12 cellular contexts compared by ENCODE assay signal in the genomic region with DNA sequence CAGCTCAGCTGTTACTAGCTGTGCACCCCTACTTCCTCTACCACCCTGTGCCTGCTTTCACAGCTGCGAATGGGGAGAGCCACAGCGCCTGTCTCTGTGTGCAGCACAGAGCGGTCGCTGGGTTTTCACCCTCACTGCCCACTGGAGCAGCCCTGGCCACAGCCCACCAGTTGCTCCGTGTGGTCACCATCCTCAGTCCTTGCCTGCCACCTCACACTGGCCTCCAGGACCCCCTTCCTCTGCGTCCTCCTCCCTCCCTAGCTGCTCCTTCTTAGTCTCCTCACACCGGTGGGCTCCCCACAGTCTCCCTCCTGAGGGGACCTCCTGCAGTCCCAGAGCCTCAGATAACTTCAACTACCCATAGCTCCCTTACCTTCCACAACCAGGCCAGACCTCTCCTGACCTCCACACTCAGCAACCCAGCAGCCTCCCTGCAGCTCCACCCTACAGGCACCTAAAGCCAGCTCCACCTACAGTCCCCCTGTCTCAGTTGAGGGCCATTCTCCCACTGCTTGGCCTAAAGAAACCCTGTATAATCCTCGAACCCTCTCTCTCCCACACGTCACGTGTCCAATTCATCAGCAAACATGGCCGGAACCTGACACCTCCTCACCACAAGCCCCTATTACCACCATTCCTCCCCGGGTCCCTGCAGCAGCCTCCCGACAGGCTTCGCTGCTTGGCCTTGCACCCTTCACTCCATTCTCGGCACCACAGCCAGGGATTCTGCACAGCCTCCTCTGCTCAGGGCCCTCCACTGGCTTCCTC.
DNase-seq lines count a peak whose midpoint lies in the region; ATAC-seq and TF ChIP-seq lines count a peak whose summit lies in the region.
"Had no signal": no experiment of that assay in that cellular context is flagged by ENCODE, and none has a peak within 500 bp of the region (broad histone marks: within the 10 kb centered on the region; RNA-seq: fewer than 3 reads in every experiment).

No MANE protein-coding gene starts in this region.

- H3K4me1 Mint-ChIP-seq in stimulated activated naive CD8-positive, alpha-beta T cell treated with anti-CD3 and anti-CD28 coated beads, Interleukin-15, Interleukin-2, amounts not matched to agents 100 ng/mL and 50 ng/mL, for 24 hours (ENCODE audit: low read depth): peaks cover 13% of the 10 kb centered on the region
- peaks cover 60% of the 10 kb centered on the region for H3K4me1 Mint-ChIP-seq in nephron

- no peak overlapping the region for H3K4me3 Mint-ChIP-seq in stimulated activated naive CD8-positive, alpha-beta T cell treated with anti-CD3 and anti-CD28 coated beads, Interleukin-15, Interleukin-2, amounts not matched to agents 100 ng/mL and 50 ng/mL, for 24 hours
- H3K4me3 Mint-ChIP-seq in nephron: no peak overlapping the region

- TF ChIP-seq CTCF in nephron (IDR thresholded peaks at IDR 0.05; ENCODE audit: unreplicated experiment in 3 of 3): no peak

- H3K36me3 Mint-ChIP-seq in stimulated activated naive CD8-positive, alpha-beta T cell treated with anti-CD3 and anti-CD28 coated beads, Interleukin-15, Interleukin-2, amounts not matched to agents 100 ng/mL and 50 ng/mL, for 24 hours (ENCODE audit: low read depth): peaks cover 88% of the 10 kb centered on the region
- H3K36me3 Mint-ChIP-seq in nephron (ENCODE audit: low read depth): peaks cover 48% of the 10 kb centered on the region

- H3K27me3 Mint-ChIP-seq in stimulated activated naive CD8-positive, alpha-beta T cell treated with anti-CD3 and anti-CD28 coated beads, Interleukin-15, Interleukin-2, amounts not matched to agents 100 ng/mL and 50 ng/mL, for 24 hours: no peaks in the 10 kb centered on the region
- no peaks in the 10 kb centered on the region for H3K27me3 Mint-ChIP-seq in nephron (ENCODE audit: low read depth)

- H3K27ac Mint-ChIP-seq in stimulated activated naive CD8-positive, alpha-beta T cell treated with anti-CD3 and anti-CD28 coated beads, Interleukin-15, Interleukin-2, amounts not matched to agents 100 ng/mL and 50 ng/mL, for 24 hours: peak overlapping the region; percentile 61
- H3K27ac Mint-ChIP-seq in nephron: peak overlapping the region in 2 of 3 experiments; percentile 5 to 94

- ATAC-seq in stimulated activated naive CD8-positive, alpha-beta T cell treated with anti-CD3 and anti-CD28 coated beads, Interleukin-15, Interleukin-2, amounts not matched to agents 100 U/mL and 50 U/mL, for 24 hours: no peak
- ATAC-seq in GM18858 (IDR thresholded peaks at IDR 0.05; ENCODE audit: unreplicated experiment) (no peak), HG03097 (IDR thresholded peaks at IDR 0.05; ENCODE audit: low FRiP score, unreplicated experiment) (no peak)
- ATAC-seq: left lobe of liver had no signal

- H3K9me3 Mint-ChIP-seq in stimulated activated naive CD8-positive, alpha-beta T cell treated with anti-CD3 and anti-CD28 coated beads, Interleukin-15, Interleukin-2, amounts not matched to agents 100 ng/mL and 50 ng/mL, for 24 hours: no peaks in the 10 kb centered on the region
- no peaks in the 10 kb centered on the region for H3K9me3 Mint-ChIP-seq in nephron

- no peak for DNase-seq in stimulated activated naive CD8-positive, alpha-beta T cell treated with anti-CD3 and anti-CD28 coated beads, Interleukin-15, Interleukin-2, amounts not matched to agents 100 U/mL and 50 U/mL, for 24 hours
- no peak for DNase-seq in HK-2 (ENCODE audit: unreplicated experiment)
- DNase-seq in NCI-H146 treated with DMSO at 0.1 percent for 48 hours (lab: John Stamatoyannopoulos, UW; ENCODE audit: unreplicated experiment): no peak
- DNase-seq: brain microvascular endothelial cell, head of caudate nucleus, T1000 had no signal

- peak overlapping the region; percentile 50 for H3K27ac ChIP-seq in angular gyrus (ENCODE audit: low read depth, low read length)
- H3K27ac ChIP-seq: brain microvascular endothelial cell had no signal
